In the genomic region with DNA sequence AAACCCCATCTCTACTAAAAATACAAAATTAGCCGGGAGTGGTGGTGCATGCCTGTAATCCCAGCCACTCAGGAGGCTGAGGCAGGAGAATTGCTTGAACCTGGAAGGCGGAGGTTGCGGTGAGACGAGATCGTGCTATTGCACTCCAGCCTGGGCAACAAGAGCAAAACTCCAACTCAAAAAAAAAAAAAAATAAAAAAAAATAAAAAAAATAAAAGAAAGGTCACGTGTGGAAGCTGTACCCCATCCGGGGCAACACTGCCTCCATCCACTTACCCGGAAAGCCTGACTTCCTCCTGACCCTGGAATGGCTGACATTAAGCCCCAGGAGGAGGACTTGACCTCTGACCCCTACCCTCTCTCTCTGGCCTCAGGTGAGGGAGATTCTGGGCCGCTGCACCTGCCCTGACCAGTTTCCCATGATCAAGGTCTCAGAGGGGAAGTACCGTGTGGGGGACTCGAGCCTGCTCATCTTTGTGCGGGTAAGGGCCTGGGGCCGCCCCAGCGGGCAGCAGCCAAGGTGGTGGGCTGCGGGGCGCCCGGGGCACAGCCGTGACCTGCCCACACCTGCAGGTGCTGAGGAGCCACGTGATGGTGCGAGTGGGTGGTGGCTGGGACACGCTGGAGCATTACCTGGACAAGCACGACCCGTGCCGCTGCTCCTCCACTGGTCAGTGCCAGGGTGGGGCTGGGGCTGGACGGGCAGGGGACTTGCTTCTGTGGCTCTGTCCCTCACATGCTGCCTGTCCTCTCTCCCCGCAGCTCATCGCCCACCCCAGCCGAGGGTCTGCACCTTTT, we compare ENCODE assay signal across 9 cellular contexts. TPM values are rescaled to one million over a fixed set of nuclear protein-coding genes. Genes with fewer than 3 reads are reported as not detected.
A peak's percentile ranks its signal among the peaks of the same experiment; 100 is the strongest.
DNase-seq lines count a peak whose midpoint lies in the region; ATAC-seq and TF ChIP-seq lines count a peak whose summit lies in the region.
"Had no signal": no experiment of that assay in that cellular context is flagged by ENCODE, and none has a peak within 500 bp of the region (broad histone marks: within the 10 kb centered on the region; RNA-seq: fewer than 3 reads in every experiment).

No MANE protein-coding gene starts in this region.

- H3K4me2 ChIP-seq in BLaER1 treated with 17β-estradiol and CSF1 and Interleukin-3, amounts not matched to agents 10 nM and 100 nM, result peak overlapping the region; percentile 32 to 99 (median 78)

- CTCF ChIA-PET in Panc1 (lab: Charles Lee), result interaction anchor here (0.6 kb wide), 1 partner anchor 940 kb away, joined by 4 read pairs; no protein-coding TSS in a partner anchor

- 65% methylated on average over 23 of the region's 28 CpGs for WGBS in prostate gland

- H3K4me1 ChIP-seq in BLaER1 treated with 17β-estradiol and CSF1 and Interleukin-3, amounts not matched to agents 10 nM and 100 nM, result peaks cover 45 to 81% (median 69%) of the 10 kb centered on the region in 10 experiments
- H3K4me1 ChIP-seq in Panc1 (ENCODE audit: control insufficient read depth, insufficient read depth, low read length) (peaks cover 24% of the 10 kb centered on the region), prostate gland (replicated peaks) (peaks cover 37% of the 10 kb centered on the region)

- in situ Hi-C loops in Panc1 (cut with HindIII; ENCODE audit: low pct_unique_long_range_greater_than_20kb, low sequenced_read_pairs), result no loop called here

- no peak for TF ChIP-seq POLR2A in prostate gland (IDR thresholded peaks at IDR 0.05)

- peaks cover 28 to 84% (median 77%) of the 10 kb centered on the region in 11 experiments for H3K27me3 ChIP-seq in BLaER1 treated with 17β-estradiol and CSF1 and Interleukin-3, amounts not matched to agents 10 nM and 100 nM
- no peaks in the 10 kb centered on the region for H3K27me3 ChIP-seq in Panc1 (ENCODE audit: control insufficient read depth, insufficient read depth, low read length)
- no peaks in the 10 kb centered on the region for H3K27me3 ChIP-seq in prostate gland (replicated peaks; ENCODE audit: insufficient read depth)

- no peak for ATAC-seq in Panc1
- no peak for ATAC-seq in Right ventricle myocardium superior (ENCODE audit: poor library complexity)
- ATAC-seq in HG03342 (IDR thresholded peaks at IDR 0.05; ENCODE audit: unreplicated experiment), result no peak

- DNase-seq in Panc1 (ENCODE audit: low read depth, low spot score) (no peak), Right ventricle myocardium superior (peak; percentile 60), prostate gland (ENCODE audit: low spot score) (peak; percentile 45), RKO (ENCODE audit: low spot score) (no peak), AG20443 (ENCODE audit: low spot score) (no peak)
- DNase-seq in activated naive CD4-positive, alpha-beta T cell treated with Interleukin-2 at 50 U/mL for 16 hours, result no peak

- no peak overlapping the region for H3K4me3 ChIP-seq in BLaER1 treated with 17β-estradiol and CSF1 and Interleukin-3, amounts not matched to agents 10 nM and 100 nM
- H3K4me3 ChIP-seq in Panc1 (ENCODE audit: low read depth in 2 of 2, low read length in 2 of 2) (no peak overlapping the region), prostate gland (no peak overlapping the region)

- POLR2A ChIA-PET in Panc1 (lab: Charles Lee), result no interaction called here

- peak overlapping the region in 2 of 11 experiments; percentile 41 to 79; a peak in 6 of 22 replicates for H3K27ac ChIP-seq in BLaER1 treated with 17β-estradiol and CSF1 and Interleukin-3, amounts not matched to agents 10 nM and 100 nM
- no peak overlapping the region for H3K27ac ChIP-seq in Panc1 (ENCODE audit: low read length)
- peak overlapping the region; percentile 32 to 89 for H3K27ac ChIP-seq in prostate gland

- H3K36me3 ChIP-seq in BLaER1 treated with 17β-estradiol and CSF1 and Interleukin-3, amounts not matched to agents 10 nM and 100 nM, result no peaks in the 10 kb centered on the region
- H3K36me3 ChIP-seq in Panc1 (ENCODE audit: control insufficient read depth, insufficient read depth, low read length) (no peaks in the 10 kb centered on the region; the same call in 1 of the 2 replicates), prostate gland (no peaks in the 10 kb centered on the region)

- TF ChIP-seq CTCF in Panc1 (IDR thresholded peaks at IDR 0.05) (no peak), prostate gland (IDR thresholded peaks at IDR 0.05) (no peak)

- BruUV-seq in Panc1 (replicated peaks; lab: Mats Ljungman, UMichigan), result TSS peak; percentile 75

- peaks cover 7 to 75% (median 33%) of the 10 kb centered on the region in 11 experiments; a peak in 17 of 22 replicates for H4K20me1 ChIP-seq in BLaER1 treated with 17β-estradiol and CSF1 and Interleukin-3, amounts not matched to agents 10 nM and 100 nM

- peak overlapping the region in 1 of 11 experiments; percentile 52; a peak in 1 of 22 replicates for H3K9ac ChIP-seq in BLaER1 treated with 17β-estradiol and CSF1 and Interleukin-3, amounts not matched to agents 10 nM and 100 nM

- intact Hi-C loops in Panc1 (cut with micrococcal nuclease; ENCODE audit: unreplicated experiment), result no loop called here
- intact Hi-C loops in Right ventricle myocardium superior (cut with DNase I), result no loop called here
- intact Hi-C loops in prostate gland (cut with DNase I), result no loop called here

- H3K9me3 ChIP-seq in BLaER1 treated with 17β-estradiol and CSF1 and Interleukin-3, amounts not matched to agents 10 nM and 100 nM (replicated peaks in 1 of 11), result no peaks in the 10 kb centered on the region; a peak in 1 of 22 replicates
- H3K9me3 ChIP-seq in Panc1 (ENCODE audit: control insufficient read depth, insufficient read depth, low read depth, low read length) (no peaks in the 10 kb centered on the region), prostate gland (no peaks in the 10 kb centered on the region)

RNA-seq across cellular contexts. Expression of a gene that starts 3.8 kb away (rescaled TPM):
- total RNA-seq in Panc1 (2021; ENCODE audit: unreplicated experiment) (68.8 TPM), Right ventricle myocardium superior (24.4 TPM), prostate gland (100 to 1,000 TPM in 1 of 2 donors, 10 to 100 TPM in 1; 85.8 to 159 TPM)
- 74.4 TPM for polyA plus RNA-seq in Panc1 (2012; ENCODE audit: insufficient read length)

RNA-seq across cellular contexts. Expression of a gene that starts 5.2 kb away (rescaled TPM):
- total RNA-seq in Panc1 (2021; ENCODE audit: unreplicated experiment) (2.6 TPM), Right ventricle myocardium superior (1.3 TPM), prostate gland (10 to 100 TPM in 1 of 2 donors, 1 to 10 TPM in 1; 9.2 to 15.1 TPM)
- polyA plus RNA-seq in Panc1 (2012; ENCODE audit: insufficient read length), result 2.4 TPM
- polyA plus RNA-seq: CD4-positive, alpha-beta memory T cell had no signal

RNA-seq across cellular contexts. Expression of a gene that starts 42.2 kb away (rescaled TPM):
- total RNA-seq in Panc1 (2021; ENCODE audit: unreplicated experiment), result 272 TPM
- polyA plus RNA-seq in Panc1 (2012; ENCODE audit: insufficient read length), result 240 TPM
- 108 TPM for total RNA-seq in Right ventricle myocardium superior
- 100 to 1,000 TPM; 181 to 213 TPM for total RNA-seq in prostate gland

RNA-seq across cellular contexts. Expression of a gene that starts 42.5 kb away (rescaled TPM):
- total RNA-seq in Panc1 (2021; ENCODE audit: unreplicated experiment), result 49.6 TPM
- polyA plus RNA-seq in Panc1 (2012; ENCODE audit: insufficient read length), result 48.2 TPM
- total RNA-seq in Right ventricle myocardium superior, result 11.7 TPM
- total RNA-seq in prostate gland, result 10 to 100 TPM; 66.9 to 74.6 TPM

Comparison
In these comparisons a context has a peak if more than half of its experiments do, and no peak if none do; other contexts are left out.
1. DNase-seq: peak in Right ventricle myocardium superior (single experiment) and prostate gland (single experiment); none in Panc1 (single experiment), activated naive CD4-positive, alpha-beta T cell treated with Interleukin-2 at 50 U/mL for 16 hours (single experiment), RKO (single experiment) and AG20443 (single experiment).